8 cellular contexts compared by ENCODE assay signal in genomic region chr13:20193142-20193923, GRCh38. TPM values are rescaled to one million over a fixed set of nuclear protein-coding genes. Genes with fewer than 3 reads are reported as not detected.
DNase-seq lines count a peak whose midpoint lies in the region; ATAC-seq and TF ChIP-seq lines count a peak whose summit lies in the region.

No MANE protein-coding gene starts in this region.

- DNase-seq in GM13977 (ENCODE audit: low spot score) (peak; percentile 47), foreskin keratinocyte (no peak), retina (peak; percentile 62), nucleus accumbens (lab: John Stamatoyannopoulos, UW) (no peak), HUDEP-2 (lab: John Stamatoyannopoulos, UW; ENCODE audit: unreplicated experiment in 76 of 76) (no peak), NCI-H2081 (lab: John Stamatoyannopoulos, UW) (no peak)

- peak overlapping the region; percentile 62 for H3K27ac ChIP-seq in foreskin keratinocyte

- H3K27me3 ChIP-seq in foreskin keratinocyte: no peaks in the 10 kb centered on the region

- TF ChIP-seq CTCF in GM13977 (IDR thresholded peaks at IDR 0.05; ENCODE audit: extremely low read depth, insufficient read depth, missing control alignments) (no peak), foreskin keratinocyte (conservative IDR thresholded peaks at IDR 0.05) (no peak)

- peaks cover 8% of the 10 kb centered on the region for H3K4me1 ChIP-seq in foreskin keratinocyte

- ATAC-seq in SK-N-SH treated with all-trans-retinoic acid at 6 μM for 48 hours (peak; percentile 15; the same call in 2 of the 3 replicates), foreskin keratinocyte (no peak), GM21360 (IDR thresholded peaks at IDR 0.05; ENCODE audit: unreplicated experiment) (no peak)

- in situ Hi-C loops in GM13977 (cut with MboI; ENCODE audit: low pct_unique_long_range_greater_than_20kb, low sequenced_read_pairs, unreplicated experiment): loop anchor here (25.0 kb wide), 2 partner anchors 644 to 719 kb away; partner anchors contain the start of gene XPO4

TF ChIP-seq in SK-N-SH treated with all-trans-retinoic acid at 6 μM for 48 hours, 23 proteins besides CTCF, POLR2A, EP300 and RAD21:
- TF ChIP-seq CSRNP3 (CRISPR knock-in tag; IDR thresholded peaks at IDR 0.05): no peak
- TF ChIP-seq GLIS3 (CRISPR knock-in tag; IDR thresholded peaks at IDR 0.05): no peak
- TF ChIP-seq CREB5 (CRISPR knock-in tag; IDR thresholded peaks at IDR 0.05; ENCODE audit: low read depth): no peak
- no peak for TF ChIP-seq PPARA (CRISPR knock-in tag; IDR thresholded peaks at IDR 0.05; ENCODE audit: borderline replicate concordance)
- no peak for TF ChIP-seq ARNTL (CRISPR knock-in tag; IDR thresholded peaks at IDR 0.05; ENCODE audit: borderline replicate concordance, low read depth)
- TF ChIP-seq RARB (CRISPR knock-in tag; IDR thresholded peaks at IDR 0.05): no peak
- TF ChIP-seq TSHZ2 (CRISPR knock-in tag; IDR thresholded peaks at IDR 0.05): no peak
- no peak for TF ChIP-seq ZNF70 (CRISPR knock-in tag; IDR thresholded peaks at IDR 0.05)
- TF ChIP-seq ZNF565 (CRISPR knock-in tag; conservative IDR thresholded peaks at IDR 0.05; ENCODE audit: low read depth): no peak

RNA-seq across cellular contexts. Expression of gene GJB2, which starts 0.6 kb away (rescaled TPM):
- 229 and 393 TPM in 2 replicates for total RNA-seq in foreskin keratinocyte
- polyA plus RNA-seq in foreskin keratinocyte: 203 and 308 TPM in 2 replicates

RNA-seq across cellular contexts. Expression of gene GJA3, which starts 32.5 kb away (rescaled TPM):
- 0.07 and 0.11 TPM in 2 replicates for total RNA-seq in foreskin keratinocyte
- 0.01 and 0.03 TPM in 2 replicates for polyA plus RNA-seq in foreskin keratinocyte

RNA-seq across cellular contexts. Expression of gene GJB6, which starts 38.8 kb away (rescaled TPM):
- total RNA-seq in foreskin keratinocyte: 8.7 and 19.0 TPM in 2 replicates
- 6.2 and 12.4 TPM in 2 replicates for polyA plus RNA-seq in foreskin keratinocyte

Comparison
In these comparisons a context has a peak if more than half of its experiments do, and no peak if none do; other contexts are left out.
1. DNase-seq: peak in GM13977 (single experiment) and retina (single experiment); none in foreskin keratinocyte (0 of 2), nucleus accumbens (0 of 56), HUDEP-2 (0 of 76) and NCI-H2081 (0 of 2).